21 cellular contexts compared by ENCODE assay signal in genomic region chr13:65585346-65585745, GRCh38.
"Had no signal": no experiment of that assay in that cellular context is flagged by ENCODE, and none has a peak within 500 bp of the region (broad histone marks: within the 10 kb centered on the region; RNA-seq: fewer than 3 reads in every experiment).

No MANE protein-coding gene starts in this region.

- H3K36me3 Mint-ChIP-seq: activated naive CD8-positive, alpha-beta T cell treated with anti-CD3 and anti-CD28 coated beads, Interleukin-2, amount 10 ng/mL, durations not matched to agents 7 days and 5 days had no signal

- DNase-seq: activated CD4-positive, alpha-beta T cell treated with anti-CD3 and anti-CD28 coated beads for 4 hours; activated CD8-positive, alpha-beta memory T cell treated with anti-CD3 and anti-CD28 coated beads, Interleukin-2, amount 50 U/mL, for 48 hours; activated CD8-positive, alpha-beta T cell treated with anti-CD3 and anti-CD28 coated beads, Interleukin-2, amount 10 ng/mL, durations not matched to agents 7 days and 5 days; activated naive CD4-positive, alpha-beta T cell treated with anti-CD3 and anti-CD28 coated beads, Interleukin-2, amount 50 U/mL, for 16 hours; activated naive CD8-positive, alpha-beta T cell treated with anti-CD3 and anti-CD28 coated beads, Interleukin-2, amount 10 ng/mL, durations not matched to agents 7 days and 5 days; activated T-cell treated with anti-CD3 and anti-CD28 coated beads, Interleukin-2, amount 50 U/mL, for 1 hour; adrenal gland; anterior cingulate cortex; KG1; NCI-H1048; NCI-H146; NCI-H187 treated with DMSO at 0.1 percent for 48 hours; NCI-H2081 treated with DMSO at 0.1 percent for 48 hours; NCI-H2171; NCI-H2227 treated with DMSO at 0.1 percent for 48 hours; NCI-H446 treated with DMSO at 0.1 percent for 48 hours; PC-9; SIG-M5; T-helper 17 cell; T1000 had no signal

- H3K4me3 Mint-ChIP-seq: activated CD8-positive, alpha-beta T cell treated with anti-CD3 and anti-CD28 coated beads, Interleukin-2, amount 10 ng/mL, durations not matched to agents 7 days and 5 days; activated naive CD8-positive, alpha-beta T cell treated with anti-CD3 and anti-CD28 coated beads, Interleukin-2, amount 10 ng/mL, durations not matched to agents 7 days and 5 days; T-helper 17 cell had no signal

- H3K4me3 ChIP-seq: adrenal gland, PC-9 had no signal

- H3K27ac Mint-ChIP-seq: activated CD8-positive, alpha-beta T cell treated with anti-CD3 and anti-CD28 coated beads, Interleukin-2, amount 10 ng/mL, durations not matched to agents 7 days and 5 days; activated naive CD8-positive, alpha-beta T cell treated with anti-CD3 and anti-CD28 coated beads, Interleukin-2, amount 10 ng/mL, durations not matched to agents 7 days and 5 days; T-helper 17 cell had no signal

- H3K27me3 ChIP-seq: adrenal gland had no signal

- H3K27ac ChIP-seq: adrenal gland, PC-9, VCaP had no signal

- H3K4me1 Mint-ChIP-seq: activated naive CD8-positive, alpha-beta T cell treated with anti-CD3 and anti-CD28 coated beads, Interleukin-2, amount 10 ng/mL, durations not matched to agents 7 days and 5 days; T-helper 17 cell had no signal

- H3K9me3 ChIP-seq: adrenal gland had no signal

- H3K36me3 ChIP-seq: adrenal gland had no signal

- H3K4me1 ChIP-seq: adrenal gland had no signal

- H3K27me3 Mint-ChIP-seq: activated naive CD8-positive, alpha-beta T cell treated with anti-CD3 and anti-CD28 coated beads, Interleukin-2, amount 10 ng/mL, durations not matched to agents 7 days and 5 days; T-helper 17 cell had no signal
